In genomic region chr10:88064608-88065383, GRCh38 we compare ENCODE assay signal across 1 cellular context.
TF ChIP-seq lines count a peak whose summit lies in the region.

No MANE protein-coding gene starts in this region.

TF ChIP-seq in GM12878, 131 proteins besides CTCF, POLR2A, EP300 and RAD21 (continued from another document):
- no peak for TF ChIP-seq CEBPZ (IDR thresholded peaks at IDR 0.05; ENCODE audit: low read depth, low read length)
- no peak for TF ChIP-seq CHD4 (IDR thresholded peaks at IDR 0.05)
- TF ChIP-seq SUPT20H (IDR thresholded peaks at IDR 0.05; ENCODE audit: borderline replicate concordance, control insufficient read depth, low read depth, low read length) = no peak
- TF ChIP-seq PAX5 (IDR thresholded peaks at IDR 0.05; ENCODE audit: borderline replicate concordance, low read depth, low read length) = peak; percentile 97
- TF ChIP-seq BCL11A (IDR thresholded peaks at IDR 0.05; ENCODE audit: low read depth, low read length) = peak; percentile 97
- TF ChIP-seq, protein P1, sequence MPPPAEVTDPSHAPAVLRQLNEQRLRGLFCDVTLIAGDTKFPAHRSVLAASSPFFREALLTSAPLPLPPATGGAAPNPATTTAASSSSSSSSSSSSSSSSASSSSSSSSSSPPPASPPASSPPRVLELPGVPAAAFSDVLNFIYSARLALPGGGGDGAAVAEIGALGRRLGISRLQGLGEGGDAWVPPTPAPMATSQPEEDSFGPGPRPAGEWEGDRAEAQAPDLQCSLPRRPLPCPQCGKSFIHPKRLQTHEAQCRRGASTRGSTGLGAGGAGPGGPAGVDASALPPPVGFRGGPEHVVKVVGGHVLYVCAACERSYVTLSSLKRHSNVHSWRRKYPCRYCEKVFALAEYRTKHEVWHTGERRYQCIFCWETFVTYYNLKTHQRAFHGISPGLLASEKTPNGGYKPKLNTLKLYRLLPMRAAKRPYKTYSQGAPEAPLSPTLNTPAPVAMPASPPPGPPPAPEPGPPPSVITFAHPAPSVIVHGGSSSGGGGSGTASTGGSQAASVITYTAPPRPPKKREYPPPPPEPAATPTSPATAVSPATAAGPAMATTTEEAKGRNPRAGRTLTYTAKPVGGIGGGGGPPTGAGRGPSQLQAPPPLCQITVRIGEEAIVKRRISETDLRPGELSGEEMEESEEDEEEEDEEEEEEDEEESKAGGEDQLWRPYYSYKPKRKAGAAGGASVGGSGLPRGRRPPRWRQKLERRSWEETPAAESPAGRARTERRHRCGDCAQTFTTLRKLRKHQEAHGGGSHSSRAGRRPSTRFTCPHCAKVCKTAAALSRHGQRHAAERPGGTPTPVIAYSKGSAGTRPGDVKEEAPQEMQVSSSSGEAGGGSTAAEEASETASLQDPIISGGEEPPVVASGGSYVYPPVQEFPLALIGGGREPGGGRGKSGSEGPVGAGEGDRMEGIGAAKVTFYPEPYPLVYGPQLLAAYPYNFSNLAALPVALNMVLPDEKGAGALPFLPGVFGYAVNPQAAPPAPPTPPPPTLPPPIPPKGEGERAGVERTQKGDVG (CRISPR knock-in tag; IDR thresholded peaks at IDR 0.05) = no peak
- no peak for TF ChIP-seq POLR2AphosphoS5 (IDR thresholded peaks at IDR 0.05; ENCODE audit: low read length)
- TF ChIP-seq NRF1 (conservative IDR thresholded peaks at IDR 0.05; ENCODE audit: low read depth, low read length) = no peak
- TF ChIP-seq, protein P2, sequence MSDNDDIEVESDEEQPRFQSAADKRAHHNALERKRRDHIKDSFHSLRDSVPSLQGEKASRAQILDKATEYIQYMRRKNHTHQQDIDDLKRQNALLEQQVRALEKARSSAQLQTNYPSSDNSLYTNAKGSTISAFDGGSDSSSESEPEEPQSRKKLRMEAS (IDR thresholded peaks at IDR 0.05; ENCODE audit: low read depth, low read length) = 0 out of 2 replicates have a peak, but pooled peaks have one; percentile 27
- no peak for TF ChIP-seq RB1 (IDR thresholded peaks at IDR 0.05; ENCODE audit: borderline replicate concordance)
- TF ChIP-seq CEBPB (IDR thresholded peaks at IDR 0.05; ENCODE audit: borderline replicate concordance in 1 of 2, low read depth in 2 of 2, low read length in 2 of 2) = 0 out of 4 replicates have a peak, but pooled peaks of 1 of the 2 experiments have one; percentile 8
- no peak for TF ChIP-seq STAT1 (conservative IDR thresholded peaks at IDR 0.05)
- TF ChIP-seq HDAC6 (IDR thresholded peaks at IDR 0.05; ENCODE audit: unreplicated experiment) = no peak
- TF ChIP-seq MTA2 (IDR thresholded peaks at IDR 0.05; ENCODE audit: low read depth) = peak; percentile 88
- TF ChIP-seq GABPA (IDR thresholded peaks at IDR 0.05; ENCODE audit: low read depth) = 0 out of 2 replicates have a peak, but pooled peaks have one; percentile 29
- TF ChIP-seq ETV6 (conservative IDR thresholded peaks at IDR 0.05 in 1 of 2, IDR thresholded peaks at IDR 0.05 in 1 of 2; ENCODE audit: borderline replicate concordance in 1 of 2, low read depth in 1 of 2) = peak in 1 of 2 experiments; percentile 94; a peak in 2 of 4 replicates
- peak; percentile 98 for TF ChIP-seq EED (IDR thresholded peaks at IDR 0.05; ENCODE audit: low read depth)
- TF ChIP-seq ATF3 (IDR thresholded peaks at IDR 0.05; ENCODE audit: borderline replicate concordance, extremely low read depth, low read depth, low read length) = no peak
- peak; percentile 60 to 79; a peak in 2 of 4 replicates for TF ChIP-seq BHLHE40 (IDR thresholded peaks at IDR 0.05; ENCODE audit: borderline replicate concordance in 1 of 2, low read depth in 2 of 2, low read length in 1 of 2)
- TF ChIP-seq, protein P3, sequence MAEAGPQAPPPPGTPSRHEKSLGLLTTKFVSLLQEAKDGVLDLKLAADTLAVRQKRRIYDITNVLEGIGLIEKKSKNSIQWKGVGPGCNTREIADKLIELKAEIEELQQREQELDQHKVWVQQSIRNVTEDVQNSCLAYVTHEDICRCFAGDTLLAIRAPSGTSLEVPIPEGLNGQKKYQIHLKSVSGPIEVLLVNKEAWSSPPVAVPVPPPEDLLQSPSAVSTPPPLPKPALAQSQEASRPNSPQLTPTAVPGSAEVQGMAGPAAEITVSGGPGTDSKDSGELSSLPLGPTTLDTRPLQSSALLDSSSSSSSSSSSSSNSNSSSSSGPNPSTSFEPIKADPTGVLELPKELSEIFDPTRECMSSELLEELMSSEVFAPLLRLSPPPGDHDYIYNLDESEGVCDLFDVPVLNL (IDR thresholded peaks at IDR 0.05; ENCODE audit: low read depth, low read length) = no peak
- no peak for TF ChIP-seq ZNF384 (IDR thresholded peaks at IDR 0.05; ENCODE audit: borderline replicate concordance, low read depth, low read length)
- peak; percentile 85 for TF ChIP-seq SP1 (IDR thresholded peaks at IDR 0.05; ENCODE audit: low read depth, low read length)
- TF ChIP-seq, protein P4, sequence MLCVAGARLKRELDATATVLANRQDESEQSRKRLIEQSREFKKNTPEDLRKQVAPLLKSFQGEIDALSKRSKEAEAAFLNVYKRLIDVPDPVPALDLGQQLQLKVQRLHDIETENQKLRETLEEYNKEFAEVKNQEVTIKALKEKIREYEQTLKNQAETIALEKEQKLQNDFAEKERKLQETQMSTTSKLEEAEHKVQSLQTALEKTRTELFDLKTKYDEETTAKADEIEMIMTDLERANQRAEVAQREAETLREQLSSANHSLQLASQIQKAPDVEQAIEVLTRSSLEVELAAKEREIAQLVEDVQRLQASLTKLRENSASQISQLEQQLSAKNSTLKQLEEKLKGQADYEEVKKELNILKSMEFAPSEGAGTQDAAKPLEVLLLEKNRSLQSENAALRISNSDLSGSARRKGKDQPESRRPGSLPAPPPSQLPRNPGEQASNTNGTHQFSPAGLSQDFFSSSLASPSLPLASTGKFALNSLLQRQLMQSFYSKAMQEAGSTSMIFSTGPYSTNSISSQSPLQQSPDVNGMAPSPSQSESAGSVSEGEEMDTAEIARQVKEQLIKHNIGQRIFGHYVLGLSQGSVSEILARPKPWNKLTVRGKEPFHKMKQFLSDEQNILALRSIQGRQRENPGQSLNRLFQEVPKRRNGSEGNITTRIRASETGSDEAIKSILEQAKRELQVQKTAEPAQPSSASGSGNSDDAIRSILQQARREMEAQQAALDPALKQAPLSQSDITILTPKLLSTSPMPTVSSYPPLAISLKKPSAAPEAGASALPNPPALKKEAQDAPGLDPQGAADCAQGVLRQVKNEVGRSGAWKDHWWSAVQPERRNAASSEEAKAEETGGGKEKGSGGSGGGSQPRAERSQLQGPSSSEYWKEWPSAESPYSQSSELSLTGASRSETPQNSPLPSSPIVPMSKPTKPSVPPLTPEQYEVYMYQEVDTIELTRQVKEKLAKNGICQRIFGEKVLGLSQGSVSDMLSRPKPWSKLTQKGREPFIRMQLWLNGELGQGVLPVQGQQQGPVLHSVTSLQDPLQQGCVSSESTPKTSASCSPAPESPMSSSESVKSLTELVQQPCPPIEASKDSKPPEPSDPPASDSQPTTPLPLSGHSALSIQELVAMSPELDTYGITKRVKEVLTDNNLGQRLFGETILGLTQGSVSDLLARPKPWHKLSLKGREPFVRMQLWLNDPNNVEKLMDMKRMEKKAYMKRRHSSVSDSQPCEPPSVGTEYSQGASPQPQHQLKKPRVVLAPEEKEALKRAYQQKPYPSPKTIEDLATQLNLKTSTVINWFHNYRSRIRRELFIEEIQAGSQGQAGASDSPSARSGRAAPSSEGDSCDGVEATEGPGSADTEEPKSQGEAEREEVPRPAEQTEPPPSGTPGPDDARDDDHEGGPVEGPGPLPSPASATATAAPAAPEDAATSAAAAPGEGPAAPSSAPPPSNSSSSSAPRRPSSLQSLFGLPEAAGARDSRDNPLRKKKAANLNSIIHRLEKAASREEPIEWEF (IDR thresholded peaks at IDR 0.05; ENCODE audit: insufficient replicate concordance, low read depth, low read length) = peak; percentile 84
- peak; percentile 66 for TF ChIP-seq RELB (IDR thresholded peaks at IDR 0.05; ENCODE audit: low read depth)
- TF ChIP-seq RFX5 (IDR thresholded peaks at IDR 0.05; ENCODE audit: low read depth, low read length) = no peak
- TF ChIP-seq, protein P5, sequence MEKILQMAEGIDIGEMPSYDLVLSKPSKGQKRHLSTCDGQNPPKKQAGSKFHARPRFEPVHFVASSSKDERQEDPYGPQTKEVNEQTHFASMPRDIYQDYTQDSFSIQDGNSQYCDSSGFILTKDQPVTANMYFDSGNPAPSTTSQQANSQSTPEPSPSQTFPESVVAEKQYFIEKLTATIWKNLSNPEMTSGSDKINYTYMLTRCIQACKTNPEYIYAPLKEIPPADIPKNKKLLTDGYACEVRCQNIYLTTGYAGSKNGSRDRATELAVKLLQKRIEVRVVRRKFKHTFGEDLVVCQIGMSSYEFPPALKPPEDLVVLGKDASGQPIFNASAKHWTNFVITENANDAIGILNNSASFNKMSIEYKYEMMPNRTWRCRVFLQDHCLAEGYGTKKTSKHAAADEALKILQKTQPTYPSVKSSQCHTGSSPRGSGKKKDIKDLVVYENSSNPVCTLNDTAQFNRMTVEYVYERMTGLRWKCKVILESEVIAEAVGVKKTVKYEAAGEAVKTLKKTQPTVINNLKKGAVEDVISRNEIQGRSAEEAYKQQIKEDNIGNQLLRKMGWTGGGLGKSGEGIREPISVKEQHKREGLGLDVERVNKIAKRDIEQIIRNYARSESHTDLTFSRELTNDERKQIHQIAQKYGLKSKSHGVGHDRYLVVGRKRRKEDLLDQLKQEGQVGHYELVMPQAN (conservative IDR thresholded peaks at IDR 0.05) = no peak
- peak in 1 of 2 experiments; percentile 67; a peak in 2 of 3 replicates for TF ChIP-seq EGR1 (IDR thresholded peaks at IDR 0.05; ENCODE audit: borderline replicate concordance in 1 of 2, low read depth in 2 of 2, low read length in 2 of 2)
- no peak for TF ChIP-seq LARP7 (IDR thresholded peaks at IDR 0.05)
- TF ChIP-seq KDM1A (IDR thresholded peaks at IDR 0.05; ENCODE audit: borderline replicate concordance) = no peak
- peak; percentile 38; the same call in 1 of the 2 replicates for TF ChIP-seq MYB (IDR thresholded peaks at IDR 0.05; ENCODE audit: borderline replicate concordance, low read depth, low read length)
- peak; percentile 41; the same call in 1 of the 2 replicates for TF ChIP-seq YY1 (IDR thresholded peaks at IDR 0.05; ENCODE audit: low read depth, low read length)
- TF ChIP-seq KAT2A (conservative IDR thresholded peaks at IDR 0.05; ENCODE audit: control insufficient read depth, low read depth, low read length) = no peak
- TF ChIP-seq WRNIP1 (IDR thresholded peaks at IDR 0.05; ENCODE audit: borderline replicate concordance, low read depth, low read length) = no peak
- TF ChIP-seq MEF2A (IDR thresholded peaks at IDR 0.05; ENCODE audit: insufficient read depth, low read depth, low read length) = peak; percentile 84
- TF ChIP-seq CHD2 (IDR thresholded peaks at IDR 0.05; ENCODE audit: borderline replicate concordance, low read depth, low read length) = peak; percentile 82
- TF ChIP-seq NFIC (IDR thresholded peaks at IDR 0.05; ENCODE audit: low read depth, low read length) = peak; percentile 98
- TF ChIP-seq JUND (IDR thresholded peaks at IDR 0.05; ENCODE audit: low read depth, low read length) = 0 out of 2 replicates have a peak, but pooled peaks have one; percentile 7
- TF ChIP-seq, protein P6, sequence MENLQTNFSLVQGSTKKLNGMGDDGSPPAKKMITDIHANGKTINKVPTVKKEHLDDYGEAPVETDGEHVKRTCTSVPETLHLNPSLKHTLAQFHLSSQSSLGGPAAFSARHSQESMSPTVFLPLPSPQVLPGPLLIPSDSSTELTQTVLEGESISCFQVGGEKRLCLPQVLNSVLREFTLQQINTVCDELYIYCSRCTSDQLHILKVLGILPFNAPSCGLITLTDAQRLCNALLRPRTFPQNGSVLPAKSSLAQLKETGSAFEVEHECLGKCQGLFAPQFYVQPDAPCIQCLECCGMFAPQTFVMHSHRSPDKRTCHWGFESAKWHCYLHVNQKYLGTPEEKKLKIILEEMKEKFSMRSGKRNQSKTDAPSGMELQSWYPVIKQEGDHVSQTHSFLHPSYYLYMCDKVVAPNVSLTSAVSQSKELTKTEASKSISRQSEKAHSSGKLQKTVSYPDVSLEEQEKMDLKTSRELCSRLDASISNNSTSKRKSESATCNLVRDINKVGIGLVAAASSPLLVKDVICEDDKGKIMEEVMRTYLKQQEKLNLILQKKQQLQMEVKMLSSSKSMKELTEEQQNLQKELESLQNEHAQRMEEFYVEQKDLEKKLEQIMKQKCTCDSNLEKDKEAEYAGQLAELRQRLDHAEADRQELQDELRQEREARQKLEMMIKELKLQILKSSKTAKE (IDR thresholded peaks at IDR 0.05; ENCODE audit: low read depth, poor library complexity, severe bottlenecking) = peak; percentile 67
- TF ChIP-seq FOXM1 (IDR thresholded peaks at IDR 0.05; ENCODE audit: low read depth, low read length) = peak; percentile 98
- no peak for TF ChIP-seq PAX8 (IDR thresholded peaks at IDR 0.05)
- no peak for TF ChIP-seq RBBP5 (conservative IDR thresholded peaks at IDR 0.05)
- no peak for TF ChIP-seq FOXK2 (IDR thresholded peaks at IDR 0.05)
